8 cellular contexts compared by ENCODE assay signal in the genomic region with DNA sequence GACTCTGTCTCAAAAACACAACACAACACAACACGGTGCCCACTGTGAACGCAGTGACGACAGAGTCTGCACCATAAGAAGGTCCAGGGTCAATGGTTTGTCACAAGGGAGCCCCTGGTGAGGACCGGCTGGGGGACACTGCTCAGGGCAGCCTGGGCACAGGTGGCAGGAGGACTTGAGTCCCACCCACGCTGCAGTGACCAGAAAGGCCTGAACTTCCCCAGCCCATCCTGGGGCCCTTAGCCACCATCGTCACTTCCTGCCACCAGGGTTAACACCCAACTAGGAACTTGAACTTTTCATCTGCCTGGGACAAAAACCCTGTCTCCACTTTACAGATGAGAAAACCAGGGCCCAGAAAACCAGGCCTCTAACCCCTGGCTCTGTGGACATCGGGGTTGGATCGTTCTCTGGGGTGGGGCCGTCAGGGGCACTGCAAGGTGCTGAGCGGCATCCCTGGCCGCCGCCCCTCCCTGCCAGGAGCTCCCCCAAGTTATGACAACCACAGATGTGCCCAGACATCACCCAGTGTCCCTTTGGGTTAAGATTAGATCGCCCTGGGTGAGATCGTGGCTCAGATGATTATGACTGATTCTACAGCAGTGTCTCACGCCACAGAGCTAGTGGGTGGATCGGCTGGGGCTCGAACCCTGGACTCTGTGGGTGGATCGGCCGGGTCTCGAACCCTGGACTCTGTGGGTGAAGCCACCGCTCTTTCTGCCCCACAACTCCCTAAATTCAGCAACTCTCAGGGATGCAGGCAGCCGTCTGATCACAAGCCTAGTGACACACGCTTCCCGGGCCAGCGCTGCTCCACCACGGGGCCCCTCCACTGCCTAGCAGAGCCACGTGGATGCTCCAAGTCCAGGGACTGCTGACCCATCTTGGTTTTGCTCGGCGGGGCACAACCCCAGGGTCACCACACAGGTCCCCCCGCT. TPM values are rescaled to one million over a fixed set of nuclear protein-coding genes. Genes with fewer than 3 reads are reported as not detected.
DNase-seq lines count a peak whose midpoint lies in the region; ATAC-seq and TF ChIP-seq lines count a peak whose summit lies in the region.

No MANE protein-coding gene starts in this region.

- H3K4me1 Mint-ChIP-seq in activated naive CD8-positive, alpha-beta T cell treated with anti-CD3 and anti-CD28 coated beads, Interleukin-2, amount 10 ng/mL, durations not matched to agents 7 days and 5 days: peaks cover 42% of the 10 kb centered on the region

- ATAC-seq in activated naive CD8-positive, alpha-beta T cell treated with anti-CD3 and anti-CD28 coated beads, Interleukin-2, amount 10 ng/mL, durations not matched to agents 7 days and 5 days (ENCODE audit: low read depth): peak; percentile 37
- no peak for ATAC-seq in GM21367 (IDR thresholded peaks at IDR 0.05; ENCODE audit: unreplicated experiment)

- H3K36me3 ChIP-seq in Peyer's patch: peaks cover 0 to 63% (median 0%) of the 10 kb centered on the region in 3 donors
- peaks cover 33% of the 10 kb centered on the region for H3K36me3 ChIP-seq in rectal smooth muscle tissue (ENCODE audit: control insufficient read depth, insufficient read depth, low read length)

- H3K27ac Mint-ChIP-seq in activated naive CD8-positive, alpha-beta T cell treated with anti-CD3 and anti-CD28 coated beads, Interleukin-2, amount 10 ng/mL, durations not matched to agents 7 days and 5 days: peak overlapping the region; percentile 99

- TF ChIP-seq CTCF in GM13976 (IDR thresholded peaks at IDR 0.05; ENCODE audit: borderline replicate concordance, control extremely low read depth, extremely low read depth, insufficient read depth, missing control alignments) (no peak), Peyer's patch (IDR thresholded peaks at IDR 0.05) (peak in 1 of 6 experiments; percentile 31)

- POLR2A ChIA-PET in activated naive CD8-positive, alpha-beta T cell treated with anti-CD3 and anti-CD28 coated beads, Interleukin-2, amount 10 ng/mL, durations not matched to agents 7 days and 5 days (lab: Charles Lee): interaction anchor here (0.5 to 8.8 kb wide), 16 partner anchors 8 to 518 kb away, joined by 3 to 180 read pairs (median 4); partner anchors contain the start of genes ABHD17A, IZUMO4, MKNK2 and MOB3A

- H3K27ac ChIP-seq in Peyer's patch (peak overlapping the region; percentile 63 to 99 (median 78)), rectal smooth muscle tissue (ENCODE audit: low read depth, low read length) (no peak overlapping the region)

- H3K27me3 ChIP-seq in Peyer's patch: no peaks in the 10 kb centered on the region
- H3K27me3 ChIP-seq in rectal smooth muscle tissue (ENCODE audit: control insufficient read depth, insufficient read depth, low read length): no peaks in the 10 kb centered on the region

- H3K27me3 Mint-ChIP-seq in activated naive CD8-positive, alpha-beta T cell treated with anti-CD3 and anti-CD28 coated beads, Interleukin-2, amount 10 ng/mL, durations not matched to agents 7 days and 5 days: no peaks in the 10 kb centered on the region

- DNase-seq in GM13976 (ENCODE audit: low spot score) (peak; percentile 72), Peyer's patch (peak in 2 of 3 donors; percentile 80 to 86), kidney tubule cell (ENCODE audit: low spot score) (no peak), DMS153 (lab: John Stamatoyannopoulos, UW) (no peak), NCI-H2227 treated with DMSO at 0.1 percent for 48 hours (lab: John Stamatoyannopoulos, UW) (no peak)
- peak; percentile 66 for DNase-seq in activated naive CD8-positive, alpha-beta T cell treated with anti-CD3 and anti-CD28 coated beads, Interleukin-2, amount 10 ng/mL, durations not matched to agents 7 days and 5 days

- in situ Hi-C loops in GM13976 (cut with MboI; ENCODE audit: low sequenced_read_pairs, unreplicated experiment): no loop called here

- peak overlapping the region; percentile 17 for H3K9ac ChIP-seq in rectal smooth muscle tissue (ENCODE audit: low read length)

- no peaks in the 10 kb centered on the region for H3K9me3 Mint-ChIP-seq in activated naive CD8-positive, alpha-beta T cell treated with anti-CD3 and anti-CD28 coated beads, Interleukin-2, amount 10 ng/mL, durations not matched to agents 7 days and 5 days

- peaks cover 46% of the 10 kb centered on the region for H3K36me3 Mint-ChIP-seq in activated naive CD8-positive, alpha-beta T cell treated with anti-CD3 and anti-CD28 coated beads, Interleukin-2, amount 10 ng/mL, durations not matched to agents 7 days and 5 days

- H3K4me1 ChIP-seq in Peyer's patch: peaks cover 0 to 30% (median 22%) of the 10 kb centered on the region in 4 donors
- peaks cover 2% of the 10 kb centered on the region for H3K4me1 ChIP-seq in rectal smooth muscle tissue (ENCODE audit: control insufficient read depth, insufficient read depth, low read length)

- H3K4me3 ChIP-seq in Peyer's patch (peak overlapping the region; percentile 17 to 54 (median 48)), rectal smooth muscle tissue (ENCODE audit: low read length) (peak overlapping the region; percentile 45)

- TF ChIP-seq POLR2A in Peyer's patch (IDR thresholded peaks at IDR 0.05): no peak

- peak overlapping the region; percentile 97 for H3K4me3 Mint-ChIP-seq in activated naive CD8-positive, alpha-beta T cell treated with anti-CD3 and anti-CD28 coated beads, Interleukin-2, amount 10 ng/mL, durations not matched to agents 7 days and 5 days

- H3K9me3 ChIP-seq in Peyer's patch: no peaks in the 10 kb centered on the region

RNA-seq across cellular contexts. Expression of gene MOB3A, which starts 14.0 kb away (rescaled TPM):
- 10 to 100 TPM; 32.6 to 55.3 (median 35.1) TPM for total RNA-seq in Peyer's patch
- total RNA-seq in activated naive CD8-positive, alpha-beta T cell treated with anti-CD3 and anti-CD28 coated beads, Interleukin-2, amount 10 ng/mL, durations not matched to agents 7 days and 5 days: 100 to 1,000 TPM; 190 to 200 TPM

RNA-seq across cellular contexts. Expression of gene IZUMO4, which starts 14.6 kb away (rescaled TPM):
- 1 to 10 TPM; 1.3 to 9.9 (median 3.8) TPM for total RNA-seq in Peyer's patch
- total RNA-seq in activated naive CD8-positive, alpha-beta T cell treated with anti-CD3 and anti-CD28 coated beads, Interleukin-2, amount 10 ng/mL, durations not matched to agents 7 days and 5 days: 10 to 100 TPM; 16.0 to 17.7 TPM

RNA-seq across cellular contexts. Expression of gene MKNK2, which starts 31.1 kb away (rescaled TPM):
- 100 to 1,000 TPM; 119 to 253 (median 192) TPM for total RNA-seq in Peyer's patch
- total RNA-seq in activated naive CD8-positive, alpha-beta T cell treated with anti-CD3 and anti-CD28 coated beads, Interleukin-2, amount 10 ng/mL, durations not matched to agents 7 days and 5 days: 100 to 1,000 TPM; 319 to 341 TPM

Comparison
In these comparisons a context has a peak if more than half of its experiments do, and no peak if none do; other contexts are left out.
1. DNase-seq: peak in GM13976 (single experiment), Peyer's patch (2 of 3) and activated naive CD8-positive, alpha-beta T cell treated with anti-CD3 and anti-CD28 coated beads, Interleukin-2, amount 10 ng/mL, durations not matched to agents 7 days and 5 days (single experiment); none in kidney tubule cell (single experiment), DMS153 (single experiment) and NCI-H2227 treated with DMSO at 0.1 percent for 48 hours (single experiment).